In the genomic region with DNA sequence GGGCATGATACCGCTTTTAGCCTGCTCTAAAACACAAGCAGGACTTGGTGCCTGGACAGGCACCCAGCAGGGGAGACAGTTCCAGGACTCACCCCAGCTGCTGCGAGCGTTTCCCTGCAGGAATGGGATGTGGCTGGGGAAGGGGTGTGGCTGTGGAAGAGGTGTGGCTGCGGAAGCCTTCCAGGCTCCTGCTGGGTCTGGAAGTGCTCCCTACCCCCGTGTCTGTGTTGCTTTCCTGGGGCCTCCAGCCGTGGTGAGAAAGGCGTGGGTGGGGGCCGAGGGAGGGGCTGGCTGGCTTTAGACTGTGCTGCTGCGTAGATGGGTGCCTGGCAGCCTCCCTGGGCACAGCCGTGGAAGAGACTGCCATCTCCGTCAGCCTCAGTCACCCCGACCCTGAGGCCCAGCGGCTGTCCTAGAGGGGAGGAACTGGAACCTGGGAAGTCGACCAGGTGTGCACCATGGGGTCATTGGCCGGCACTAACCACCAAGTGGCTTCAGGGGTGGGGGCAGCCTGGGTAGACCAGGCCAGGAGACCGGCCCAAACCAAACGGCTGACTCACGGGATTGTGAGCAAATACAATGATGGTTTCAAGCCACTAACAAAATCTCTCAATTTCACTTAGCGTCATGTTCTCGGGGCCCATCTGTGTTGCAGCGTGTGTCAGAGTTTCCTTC, we compare ENCODE assay signal across 7 cellular contexts. TPM values are rescaled to one million over a fixed set of nuclear protein-coding genes. Genes with fewer than 3 reads are reported as not detected.
DNase-seq lines count a peak whose midpoint lies in the region; ATAC-seq and TF ChIP-seq lines count a peak whose summit lies in the region.
"Not testable (repeated sequence)": the region's sequence is repeated elsewhere in the genome, so short reads cannot be mapped to it uniquely, and the experiment has no call there.

No MANE protein-coding gene starts in this region.

- ATAC-seq in activated CD8-positive, alpha-beta memory T cell treated with anti-CD3 and anti-CD28 coated beads, Interleukin-2, amount 10 ng/mL, durations not matched to agents 7 days and 5 days = peak; percentile 10
- peak; percentile 42 to 66 for ATAC-seq in right cardiac atrium
- ATAC-seq in stimulated activated effector memory CD8-positive, alpha-beta T cell treated with anti-CD3 and anti-CD28 coated beads, Interleukin-12 subunit alpha, Interleukin-12 subunit beta, amount 100 ng/mL, for 72 hours = peak; percentile 80

- not testable (repeated sequence) for H3K27me3 ChIP-seq in MM.1S (replicated peaks; ENCODE audit: insufficient read depth, low read length); right cardiac atrium (ENCODE audit: control insufficient read depth, insufficient read depth)

- not testable (repeated sequence) for H3K36me3 Mint-ChIP-seq in activated CD8-positive, alpha-beta memory T cell treated with anti-CD3 and anti-CD28 coated beads, Interleukin-2, amount 10 ng/mL, durations not matched to agents 7 days and 5 days; stimulated activated effector memory CD8-positive, alpha-beta T cell treated with anti-CD3 and anti-CD28 coated beads, Interleukin-12 subunit alpha, Interleukin-12 subunit beta, amount 100 ng/mL, for 72 hours

- not testable (repeated sequence) for H3K4me1 ChIP-seq in MM.1S (ENCODE audit: low read length); right cardiac atrium (ENCODE audit: control insufficient read depth, insufficient read depth, low read length)

- H3K4me1 Mint-ChIP-seq in activated CD8-positive, alpha-beta memory T cell treated with anti-CD3 and anti-CD28 coated beads, Interleukin-2, amount 10 ng/mL, durations not matched to agents 7 days and 5 days; stimulated activated effector memory CD8-positive, alpha-beta T cell treated with anti-CD3 and anti-CD28 coated beads, Interleukin-12 subunit alpha, Interleukin-12 subunit beta, amount 100 ng/mL, for 72 hours: not testable (repeated sequence)

- H3K27ac Mint-ChIP-seq in activated CD8-positive, alpha-beta memory T cell treated with anti-CD3 and anti-CD28 coated beads, Interleukin-2, amount 10 ng/mL, durations not matched to agents 7 days and 5 days; stimulated activated effector memory CD8-positive, alpha-beta T cell treated with anti-CD3 and anti-CD28 coated beads, Interleukin-12 subunit alpha, Interleukin-12 subunit beta, amount 100 ng/mL, for 72 hours: not testable (repeated sequence)

- H3K4me3 ChIP-seq in GM12865 (ENCODE audit: low read depth, low read length) = peak overlapping the region; percentile 31
- H3K4me3 ChIP-seq in MM.1S (ENCODE audit: low read length); astrocyte of the spinal cord (ENCODE audit: low read depth, low read length); fibroblast of the aortic adventitia (ENCODE audit: low read depth, low read length); right cardiac atrium (ENCODE audit: low read length): not testable (repeated sequence)

- WGBS in right cardiac atrium = no CpG with 5 or more reads among the region's 21 CpGs

- peak overlapping the region; percentile 58; the same call in 1 of the 2 replicates for H3K27ac ChIP-seq in MM.1S (ENCODE audit: low read length)
- H3K27ac ChIP-seq in right cardiac atrium (ENCODE audit: low read length) = not testable (repeated sequence)

- CTCF ChIA-PET in activated CD8-positive, alpha-beta memory T cell treated with anti-CD3 and anti-CD28 coated beads, Interleukin-2, amount 10 ng/mL, durations not matched to agents 7 days and 5 days (lab: Charles Lee) = not testable (repeated sequence)

- not testable (repeated sequence) for TF ChIP-seq CTCF in GM12865 (IDR thresholded peaks at IDR 0.05; ENCODE audit: insufficient read depth, low read depth, low read length, missing control alignments); MM.1S (IDR thresholded peaks at IDR 0.05; ENCODE audit: low read length); astrocyte of the spinal cord (IDR thresholded peaks at IDR 0.05; ENCODE audit: low read depth, low read length); fibroblast of the aortic adventitia (IDR thresholded peaks at IDR 0.05; ENCODE audit: insufficient read depth, low read length)

- H3F3A ChIP-seq in MM.1S (ENCODE audit: insufficient read depth, low read length) = not testable (repeated sequence)

- not testable (repeated sequence) for DNase-seq in GM12865 (ENCODE audit: low read depth); MM.1S; activated CD8-positive, alpha-beta memory T cell treated with anti-CD3 and anti-CD28 coated beads, Interleukin-2, amount 10 ng/mL, durations not matched to agents 7 days and 5 days
- DNase-seq in astrocyte of the spinal cord (ENCODE audit: low read depth, low spot score) (peak; percentile 1), fibroblast of the aortic adventitia (ENCODE audit: low read depth) (peak; percentile 0), right cardiac atrium (peak in 1 of 3 donors; percentile 53)
- peak in 1 of 2 donors; percentile 38 for DNase-seq in stimulated activated effector memory CD8-positive, alpha-beta T cell treated with anti-CD3 and anti-CD28 coated beads, Interleukin-12 subunit alpha, Interleukin-12 subunit beta, amount 100 ng/mL, for 72 hours (ENCODE audit: low spot score in 2 of 2)

- not testable (repeated sequence) for H3K4me2 ChIP-seq in MM.1S (ENCODE audit: low read depth, low read length)

- H3K4me3 Mint-ChIP-seq in activated CD8-positive, alpha-beta memory T cell treated with anti-CD3 and anti-CD28 coated beads, Interleukin-2, amount 10 ng/mL, durations not matched to agents 7 days and 5 days; stimulated activated effector memory CD8-positive, alpha-beta T cell treated with anti-CD3 and anti-CD28 coated beads, Interleukin-12 subunit alpha, Interleukin-12 subunit beta, amount 100 ng/mL, for 72 hours: not testable (repeated sequence)

- H4K20me1 ChIP-seq in MM.1S (ENCODE audit: insufficient read depth, low read length) = not testable (repeated sequence)

- H2AFZ ChIP-seq in MM.1S (ENCODE audit: low read length) = not testable (repeated sequence)

- H3K36me3 ChIP-seq in MM.1S (replicated peaks; ENCODE audit: insufficient read depth, low read length) = not testable (repeated sequence)

- H3K9me3 ChIP-seq in MM.1S (replicated peaks; ENCODE audit: insufficient read depth, low read length); right cardiac atrium (ENCODE audit: control insufficient read depth, low read length): not testable (repeated sequence)

- in situ Hi-C loops in astrocyte of the spinal cord (cut with HindIII; ENCODE audit: low sequenced_read_pairs) = not testable (repeated sequence)

- not testable (repeated sequence) for H3K27me3 Mint-ChIP-seq in activated CD8-positive, alpha-beta memory T cell treated with anti-CD3 and anti-CD28 coated beads, Interleukin-2, amount 10 ng/mL, durations not matched to agents 7 days and 5 days

- H3K9me2 ChIP-seq in MM.1S (replicated peaks; ENCODE audit: insufficient read depth, low read length) = not testable (repeated sequence)

- not testable (repeated sequence) for H3K79me2 ChIP-seq in MM.1S (ENCODE audit: low read length)

- H3K9me3 Mint-ChIP-seq in activated CD8-positive, alpha-beta memory T cell treated with anti-CD3 and anti-CD28 coated beads, Interleukin-2, amount 10 ng/mL, durations not matched to agents 7 days and 5 days (ENCODE audit: low read depth); stimulated activated effector memory CD8-positive, alpha-beta T cell treated with anti-CD3 and anti-CD28 coated beads, Interleukin-12 subunit alpha, Interleukin-12 subunit beta, amount 100 ng/mL, for 72 hours: not testable (repeated sequence)

- H3K9ac ChIP-seq in MM.1S (ENCODE audit: low read length) = not testable (repeated sequence)

- intact Hi-C loops in right cardiac atrium (cut with DNase I) = not testable (repeated sequence)

RNA-seq across cellular contexts. Expression of a gene that starts 19.9 kb away (rescaled TPM):
- total RNA-seq in activated CD8-positive, alpha-beta memory T cell treated with anti-CD3 and anti-CD28 coated beads, Interleukin-2, amount 10 ng/mL, durations not matched to agents 7 days and 5 days = 10 to 100 TPM; 10.0 to 12.5 TPM
- total RNA-seq in fibroblast of the aortic adventitia (ENCODE audit: low replicate concordance) = 11.1 and 28.3 TPM in 2 replicates
- total RNA-seq in right cardiac atrium = 10 to 100 TPM in 3 of 4 donors, 1 to 10 TPM in 1; 7.0 to 83.1 (median 14.1) TPM
- polyA plus RNA-seq in right cardiac atrium = 12.1 TPM

RNA-seq across cellular contexts. Expression of a gene that starts 46.2 kb away (rescaled TPM):
- 1 to 10 TPM; 9.3 to 9.6 TPM for total RNA-seq in activated CD8-positive, alpha-beta memory T cell treated with anti-CD3 and anti-CD28 coated beads, Interleukin-2, amount 10 ng/mL, durations not matched to agents 7 days and 5 days
- total RNA-seq in fibroblast of the aortic adventitia (ENCODE audit: low replicate concordance) (0.98 and 4.0 TPM in 2 replicates), right cardiac atrium (1 to 10 TPM in 3 of 4 donors, under 1 TPM in 1; 0.94 to 8.9 (median 2.3) TPM)
- 1.6 TPM for polyA plus RNA-seq in right cardiac atrium

Comparison
In these comparisons a context has a peak if more than half of its experiments do, and no peak if none do; other contexts are left out.
1. ATAC-seq: peak in every context shown above with its lines; median percentile 80 in stimulated activated effector memory CD8-positive, alpha-beta T cell treated with anti-CD3 and anti-CD28 coated beads, Interleukin-12 subunit alpha, Interleukin-12 subunit beta, amount 100 ng/mL, for 72 hours; 54 in right cardiac atrium; 10 in activated CD8-positive, alpha-beta memory T cell treated with anti-CD3 and anti-CD28 coated beads, Interleukin-2, amount 10 ng/mL, durations not matched to agents 7 days and 5 days.